In the genomic region with DNA sequence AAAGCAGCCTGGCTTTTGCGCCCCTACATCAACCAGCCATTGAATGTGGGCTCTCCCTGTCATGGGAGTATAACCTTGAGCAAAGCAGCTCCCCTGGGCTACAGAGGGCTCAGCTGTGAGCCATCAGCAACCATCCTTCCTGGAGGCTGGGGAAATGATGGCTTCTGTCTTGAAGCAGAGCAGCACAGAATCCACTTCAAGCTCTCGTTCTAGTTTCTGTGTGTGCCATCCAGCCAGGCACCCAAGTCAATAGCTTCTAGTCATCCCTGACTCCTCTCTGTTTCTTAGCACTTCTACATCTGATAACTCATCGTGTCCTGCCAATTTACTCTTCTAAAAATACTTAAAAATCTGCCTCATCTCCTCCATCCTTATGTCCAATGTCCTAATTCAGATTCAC, we compare ENCODE assay signal across 32 cellular contexts.
"Had no signal": no experiment of that assay in that cellular context is flagged by ENCODE, and none has a peak within 500 bp of the region (broad histone marks: within the 10 kb centered on the region; RNA-seq: fewer than 3 reads in every experiment).

No MANE protein-coding gene starts in this region.

- H3K27me3 Mint-ChIP-seq: activated B cell treated with CpG ODN at 0.5 μM for 24 hours; activated CD8-positive, alpha-beta T cell treated with anti-CD3 and anti-CD28 coated beads for 36 hours; activated naive CD8-positive, alpha-beta T cell; activated T-helper 17 cell treated with anti-CD3 and anti-CD28 coated beads, Interleukin-2, amount 50 U/mL, for 72 hours; brain; T-helper 17 cell had no signal

- DNase-seq: activated B cell treated with CpG ODN at 0.5 μM for 24 hours; activated CD4-positive, alpha-beta T cell treated with anti-CD3 and anti-CD28 coated beads for 48 hours; activated CD4-positive, alpha-beta T cell treated with anti-CD3 and anti-CD28 coated beads, Interleukin-2, amount 50 U/mL, for 1 hour; activated CD4-positive, alpha-beta T cell treated with anti-CD3 and anti-CD28 coated beads, Interleukin-2, amount 50 U/mL, for 48 hours; activated CD8-positive, alpha-beta memory T cell treated with anti-CD3 and anti-CD28 coated beads for 24 hours; activated CD8-positive, alpha-beta T cell treated with anti-CD3 and anti-CD28 coated beads for 36 hours; activated effector memory CD4-positive, alpha-beta T cell treated with Interleukin-2 at 50 U/mL for 16 hours; activated gamma-delta T cell treated with Interleukin-2 at 50 U/mL for 16 hours; activated naive CD4-positive, alpha-beta T cell treated with anti-CD3 and anti-CD28 coated beads, Interleukin-2, amount 50 U/mL, for 16 hours; activated naive CD4-positive, alpha-beta T cell treated with Interleukin-2 at 50 U/mL for 16 hours; activated T-cell treated with anti-CD3 and anti-CD28 coated beads, Interleukin-2, amount 50 U/mL, for 4 hours; adrenal gland; central memory CD4-positive, alpha-beta T cell; colonic mucosa; effector memory CD4-positive, alpha-beta T cell; endodermal cell; foreskin keratinocyte; gastrocnemius medialis; heart right ventricle; T-helper 1 cell; T-helper 17 cell; T1000; WERI-Rb-1 had no signal

- H3K4me3 ChIP-seq: adrenal gland, ascending aorta, breast epithelium, cardiac muscle cell, colonic mucosa, gastrocnemius medialis, heart right ventricle had no signal

- H3K36me3 Mint-ChIP-seq: activated naive CD8-positive, alpha-beta T cell; brain had no signal

- H3K27ac ChIP-seq: adrenal gland, ascending aorta, breast epithelium, cardiac muscle cell, colonic mucosa, foreskin keratinocyte, gastrocnemius medialis, heart right ventricle, WERI-Rb-1 had no signal

- H3K27ac Mint-ChIP-seq: activated B cell treated with CpG ODN at 0.5 μM for 24 hours; activated CD8-positive, alpha-beta T cell treated with anti-CD3 and anti-CD28 coated beads for 36 hours; activated naive CD8-positive, alpha-beta T cell; activated T-helper 17 cell treated with anti-CD3 and anti-CD28 coated beads, Interleukin-2, amount 50 U/mL, for 72 hours; brain; endodermal cell; T-helper 17 cell; T-helper 2 cell treated with Interferon-gamma antibody and Interleukin-4, amounts not matched to agents 5 μg/mL and 100 μg/mL, for 36 hours had no signal

- ATAC-seq: activated CD4-positive, CD25-positive, alpha-beta regulatory T cell treated with anti-CD3 and anti-CD28 coated beads, Interleukin-2, amount 50 U/mL, for 24 hours; activated CD8-positive, alpha-beta T cell treated with anti-CD3 and anti-CD28 coated beads for 36 hours; activated T-cell treated with anti-CD3 and anti-CD28 coated beads, Interleukin-2, amount 50 U/mL, for 4 hours; activated T-helper 17 cell treated with anti-CD3 and anti-CD28 coated beads, Interleukin-2, amount 50 U/mL, for 72 hours; esophagus mucosa; foreskin keratinocyte; gastrocnemius medialis; heart right ventricle; T-helper 17 cell had no signal

- H3K4me1 Mint-ChIP-seq: activated B cell treated with CpG ODN at 0.5 μM for 24 hours, brain had no signal

- H3K4me3 Mint-ChIP-seq: activated B cell treated with CpG ODN at 0.5 μM for 24 hours; activated CD8-positive, alpha-beta T cell treated with anti-CD3 and anti-CD28 coated beads for 36 hours; activated naive CD8-positive, alpha-beta T cell; activated T-cell treated with anti-CD3 and anti-CD28 coated beads, Interleukin-2, amount 50 U/mL, for 4 hours; activated T-helper 17 cell treated with anti-CD3 and anti-CD28 coated beads, Interleukin-2, amount 50 U/mL, for 72 hours; brain; endodermal cell; T-helper 17 cell; T-helper 2 cell treated with Interferon-gamma antibody and Interleukin-4, amounts not matched to agents 5 μg/mL and 100 μg/mL, for 36 hours had no signal

- H3K27me3 ChIP-seq: adrenal gland, ascending aorta, breast epithelium, cardiac muscle cell, colonic mucosa, foreskin keratinocyte, gastrocnemius medialis, heart right ventricle had no signal
